In the genomic region with DNA sequence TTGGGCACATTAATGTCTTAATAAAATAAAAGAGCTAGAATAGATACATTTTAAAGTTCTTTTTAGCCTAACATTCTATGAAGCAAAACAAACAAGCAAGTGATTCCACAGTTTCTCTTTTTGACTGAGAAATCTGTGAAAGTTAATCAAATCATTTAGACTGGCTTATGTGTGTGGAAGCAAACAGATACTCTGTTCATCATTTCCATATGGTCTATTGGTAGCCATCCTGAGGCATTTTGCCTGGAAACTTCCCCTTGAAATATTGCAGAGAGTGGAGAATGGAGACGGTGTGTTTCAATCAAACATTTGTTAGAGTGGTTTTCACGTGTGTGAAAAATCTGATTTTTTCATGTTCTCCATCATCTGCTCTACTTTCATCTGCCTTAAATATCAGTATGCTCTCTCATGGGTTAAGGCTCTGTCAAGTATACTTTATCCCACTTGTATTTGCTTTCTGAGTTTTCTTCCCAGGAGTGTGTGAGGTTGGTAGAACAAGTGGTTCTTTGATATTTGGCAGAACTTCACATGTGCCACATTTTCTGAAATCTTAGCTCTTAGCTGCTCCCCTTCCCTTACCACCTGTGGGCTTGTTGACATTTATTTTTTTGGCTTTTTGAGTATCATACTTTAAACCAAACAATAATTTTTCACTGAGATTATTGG, we compare ENCODE assay signal across 2 cellular contexts.
TF ChIP-seq lines count a peak whose summit lies in the region.

No MANE protein-coding gene starts in this region.

TF ChIP-seq in SK-N-SH, 30 proteins besides CTCF, POLR2A, EP300 and RAD21 (continued from another document):
- TF ChIP-seq, protein P1, sequence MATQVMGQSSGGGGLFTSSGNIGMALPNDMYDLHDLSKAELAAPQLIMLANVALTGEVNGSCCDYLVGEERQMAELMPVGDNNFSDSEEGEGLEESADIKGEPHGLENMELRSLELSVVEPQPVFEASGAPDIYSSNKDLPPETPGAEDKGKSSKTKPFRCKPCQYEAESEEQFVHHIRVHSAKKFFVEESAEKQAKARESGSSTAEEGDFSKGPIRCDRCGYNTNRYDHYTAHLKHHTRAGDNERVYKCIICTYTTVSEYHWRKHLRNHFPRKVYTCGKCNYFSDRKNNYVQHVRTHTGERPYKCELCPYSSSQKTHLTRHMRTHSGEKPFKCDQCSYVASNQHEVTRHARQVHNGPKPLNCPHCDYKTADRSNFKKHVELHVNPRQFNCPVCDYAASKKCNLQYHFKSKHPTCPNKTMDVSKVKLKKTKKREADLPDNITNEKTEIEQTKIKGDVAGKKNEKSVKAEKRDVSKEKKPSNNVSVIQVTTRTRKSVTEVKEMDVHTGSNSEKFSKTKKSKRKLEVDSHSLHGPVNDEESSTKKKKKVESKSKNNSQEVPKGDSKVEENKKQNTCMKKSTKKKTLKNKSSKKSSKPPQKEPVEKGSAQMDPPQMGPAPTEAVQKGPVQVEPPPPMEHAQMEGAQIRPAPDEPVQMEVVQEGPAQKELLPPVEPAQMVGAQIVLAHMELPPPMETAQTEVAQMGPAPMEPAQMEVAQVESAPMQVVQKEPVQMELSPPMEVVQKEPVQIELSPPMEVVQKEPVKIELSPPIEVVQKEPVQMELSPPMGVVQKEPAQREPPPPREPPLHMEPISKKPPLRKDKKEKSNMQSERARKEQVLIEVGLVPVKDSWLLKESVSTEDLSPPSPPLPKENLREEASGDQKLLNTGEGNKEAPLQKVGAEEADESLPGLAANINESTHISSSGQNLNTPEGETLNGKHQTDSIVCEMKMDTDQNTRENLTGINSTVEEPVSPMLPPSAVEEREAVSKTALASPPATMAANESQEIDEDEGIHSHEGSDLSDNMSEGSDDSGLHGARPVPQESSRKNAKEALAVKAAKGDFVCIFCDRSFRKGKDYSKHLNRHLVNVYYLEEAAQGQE (IDR thresholded peaks at IDR 0.05; ENCODE audit: low read depth, low read length) = no peak
- TF ChIP-seq CHD2 (IDR thresholded peaks at IDR 0.05; ENCODE audit: low read length, partially characterized antibody) (no peak), SMC3 (IDR thresholded peaks at IDR 0.05; ENCODE audit: low read depth, low read length) (no peak), NRF1 (IDR thresholded peaks at IDR 0.05; ENCODE audit: low read depth, low read length) (no peak), TCF12 (IDR thresholded peaks at IDR 0.05) (no peak), GATA2 (CRISPR knock-in tag; IDR thresholded peaks at IDR 0.05) (no peak), TAF1 (IDR thresholded peaks at IDR 0.05; ENCODE audit: borderline replicate concordance, low read depth, low read length) (no peak), JUND (IDR thresholded peaks at IDR 0.05) (no peak), NFIC (IDR thresholded peaks at IDR 0.05; ENCODE audit: borderline replicate concordance) (no peak), FOXM1 (IDR thresholded peaks at IDR 0.05; ENCODE audit: low read depth) (no peak), FOXJ3 (CRISPR knock-in tag; IDR thresholded peaks at IDR 0.05) (no peak), YY1 (IDR thresholded peaks at IDR 0.05; ENCODE audit: low read depth) (no peak), TEAD4 (IDR thresholded peaks at IDR 0.05; ENCODE audit: borderline replicate concordance, insufficient read depth) (no peak), ELF1 (IDR thresholded peaks at IDR 0.05) (no peak), MXI1 (IDR thresholded peaks at IDR 0.05; ENCODE audit: low read depth, low read length) (no peak), USF2 (IDR thresholded peaks at IDR 0.05; ENCODE audit: borderline replicate concordance, low read depth, low read length) (no peak)
- TF ChIP-seq, protein P2, sequence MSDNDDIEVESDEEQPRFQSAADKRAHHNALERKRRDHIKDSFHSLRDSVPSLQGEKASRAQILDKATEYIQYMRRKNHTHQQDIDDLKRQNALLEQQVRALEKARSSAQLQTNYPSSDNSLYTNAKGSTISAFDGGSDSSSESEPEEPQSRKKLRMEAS (IDR thresholded peaks at IDR 0.05; ENCODE audit: low read depth) = no peak

TF ChIP-seq in SK-N-SH treated with all-trans-retinoic acid at 6 μM for 48 hours, 23 proteins besides CTCF, POLR2A, EP300 and RAD21 (continued from another document):
- TF ChIP-seq TSHZ2 (CRISPR knock-in tag; IDR thresholded peaks at IDR 0.05) (no peak), OSR1 (CRISPR knock-in tag; IDR thresholded peaks at IDR 0.05) (no peak), BACH2 (CRISPR knock-in tag; IDR thresholded peaks at IDR 0.05; ENCODE audit: borderline replicate concordance) (no peak), TOX (CRISPR knock-in tag; IDR thresholded peaks at IDR 0.05; ENCODE audit: borderline replicate concordance) (no peak), RARB (CRISPR knock-in tag; IDR thresholded peaks at IDR 0.05) (no peak), ZFP3 (CRISPR knock-in tag; IDR thresholded peaks at IDR 0.05) (no peak), CSDC2 (CRISPR knock-in tag; IDR thresholded peaks at IDR 0.05) (no peak), ESRRG (CRISPR knock-in tag; IDR thresholded peaks at IDR 0.05) (no peak)
- TF ChIP-seq, protein P3, sequence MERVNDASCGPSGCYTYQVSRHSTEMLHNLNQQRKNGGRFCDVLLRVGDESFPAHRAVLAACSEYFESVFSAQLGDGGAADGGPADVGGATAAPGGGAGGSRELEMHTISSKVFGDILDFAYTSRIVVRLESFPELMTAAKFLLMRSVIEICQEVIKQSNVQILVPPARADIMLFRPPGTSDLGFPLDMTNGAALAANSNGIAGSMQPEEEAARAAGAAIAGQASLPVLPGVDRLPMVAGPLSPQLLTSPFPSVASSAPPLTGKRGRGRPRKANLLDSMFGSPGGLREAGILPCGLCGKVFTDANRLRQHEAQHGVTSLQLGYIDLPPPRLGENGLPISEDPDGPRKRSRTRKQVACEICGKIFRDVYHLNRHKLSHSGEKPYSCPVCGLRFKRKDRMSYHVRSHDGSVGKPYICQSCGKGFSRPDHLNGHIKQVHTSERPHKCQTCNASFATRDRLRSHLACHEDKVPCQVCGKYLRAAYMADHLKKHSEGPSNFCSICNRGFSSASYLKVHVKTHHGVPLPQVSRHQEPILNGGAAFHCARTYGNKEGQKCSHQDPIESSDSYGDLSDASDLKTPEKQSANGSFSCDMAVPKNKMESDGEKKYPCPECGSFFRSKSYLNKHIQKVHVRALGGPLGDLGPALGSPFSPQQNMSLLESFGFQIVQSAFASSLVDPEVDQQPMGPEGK (CRISPR knock-in tag; IDR thresholded peaks at IDR 0.05; ENCODE audit: borderline replicate concordance) = no peak
